In genomic region chr12:122646568-122647220, GRCh38 we compare ENCODE assay signal across 11 cellular contexts. TPM values are rescaled to one million over a fixed set of nuclear protein-coding genes. Genes with fewer than 3 reads are reported as not detected.
DNase-seq lines count a peak whose midpoint lies in the region; ATAC-seq, FAIRE-seq and TF ChIP-seq lines count a peak whose summit lies in the region.
"Had no signal": no experiment of that assay in that cellular context is flagged by ENCODE, and none has a peak within 500 bp of the region (broad histone marks: within the 10 kb centered on the region; RNA-seq: fewer than 3 reads in every experiment).

No MANE protein-coding gene starts in this region.

- no peak overlapping the region for H3K27ac ChIP-seq in left ventricle myocardium inferior (replicated peaks)
- H3K27ac ChIP-seq: C4-2B, cardiac muscle cell had no signal

- H3K36me3 ChIP-seq in bronchial epithelial cell (ENCODE audit: control insufficient read depth, insufficient read depth, low read length) (no peaks in the 10 kb centered on the region), left ventricle myocardium inferior (no peaks in the 10 kb centered on the region)
- H3K36me3 ChIP-seq: cardiac muscle cell had no signal

- FAIRE-seq in bronchial epithelial cell (lab: Jason Lieb, UNC), result no peak

- no peaks in the 10 kb centered on the region for H3K4me1 ChIP-seq in left ventricle myocardium inferior

- H3K4me3 ChIP-seq in bronchial epithelial cell (ENCODE audit: low read depth, low read length), result no peak overlapping the region
- no peak overlapping the region for H3K4me3 ChIP-seq in left ventricle myocardium inferior
- H3K4me3 ChIP-seq: cardiac muscle cell had no signal

- DNase-seq in activated effector memory CD4-positive, alpha-beta T cell treated with anti-CD3 and anti-CD28 coated beads, Interleukin-2, amount 50 U/mL, for 16 hours, result peak; percentile 77
- DNase-seq in activated effector memory CD4-positive, alpha-beta T cell treated with Interleukin-2 at 50 U/mL for 16 hours, result no peak
- DNase-seq in SW 1271 (lab: John Stamatoyannopoulos, UW) (peak; percentile 15 to 18), bronchial epithelial cell (ENCODE audit: low read depth) (peak; percentile 66), left ventricle myocardium inferior (no peak), NCI-H1048 (lab: John Stamatoyannopoulos, UW) (no peak)
- peak; percentile 23 for DNase-seq in stimulated activated CD8-positive, alpha-beta memory T cell treated with anti-CD3 and anti-CD28 coated beads, Interleukin-12 subunit alpha, Interleukin-12 subunit beta, amount 100 ng/mL, for 24 hours (ENCODE audit: extremely low read depth)

- peak; percentile 71 for ATAC-seq in HG03103 (IDR thresholded peaks at IDR 0.05; ENCODE audit: low read depth, unreplicated experiment)

- no peaks in the 10 kb centered on the region for H3K9me3 ChIP-seq in left ventricle myocardium inferior (replicated peaks)

- H3K27me3 ChIP-seq in bronchial epithelial cell (ENCODE audit: control insufficient read depth, insufficient read depth, low read length) (no peaks in the 10 kb centered on the region), left ventricle myocardium inferior (ENCODE audit: low read depth) (no peaks in the 10 kb centered on the region)
- H3K27me3 ChIP-seq: cardiac muscle cell had no signal

- TF ChIP-seq CTCF in bronchial epithelial cell (IDR thresholded peaks at IDR 0.05; ENCODE audit: insufficient read depth, low read length, severe bottlenecking) (no peak), left ventricle myocardium inferior (IDR thresholded peaks at IDR 0.05; ENCODE audit: borderline replicate concordance) (no peak)

- intact Hi-C loops in left ventricle myocardium inferior (cut with micrococcal nuclease), result no loop called here

RNA-seq across cellular contexts. Expression of gene HCAR2, which starts 56.5 kb away (rescaled TPM):
- total RNA-seq in bronchial epithelial cell (1.6 and 3.3 TPM in 2 replicates), left ventricle myocardium inferior (0.14 TPM)
- total RNA-seq: cardiac muscle cell, temporal lobe had no signal

Comparison
In these comparisons a context has a peak if more than half of its experiments do, and no peak if none do; other contexts are left out.
1. DNase-seq: peak in activated effector memory CD4-positive, alpha-beta T cell treated with anti-CD3 and anti-CD28 coated beads, Interleukin-2, amount 50 U/mL, for 16 hours (single experiment), SW 1271 (2 of 2), bronchial epithelial cell (single experiment) and stimulated activated CD8-positive, alpha-beta memory T cell treated with anti-CD3 and anti-CD28 coated beads, Interleukin-12 subunit alpha, Interleukin-12 subunit beta, amount 100 ng/mL, for 24 hours (single experiment); none in activated effector memory CD4-positive, alpha-beta T cell treated with Interleukin-2 at 50 U/mL for 16 hours (single experiment), left ventricle myocardium inferior (single experiment) and NCI-H1048 (single experiment).